In the genomic region with DNA sequence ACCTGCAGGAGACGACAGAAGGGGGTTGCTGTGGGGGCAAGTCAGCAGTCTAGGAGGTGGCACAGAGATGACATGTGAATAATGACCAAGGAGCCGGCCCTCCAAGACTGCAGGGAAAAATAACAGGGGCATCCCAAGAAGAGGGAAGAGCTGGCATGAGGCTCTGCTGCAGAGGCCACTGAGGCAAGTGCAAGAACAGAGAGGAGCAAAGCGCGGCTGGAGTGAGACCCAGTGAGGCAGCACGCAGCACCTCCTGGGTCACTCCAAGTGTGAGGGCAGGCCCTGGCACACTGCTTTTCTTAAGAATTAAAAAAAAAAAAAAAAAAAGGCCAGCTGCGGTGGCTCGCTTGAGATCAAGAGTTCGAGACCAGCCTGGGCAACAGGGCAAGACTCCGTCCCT, we compare ENCODE assay signal across 11 cellular contexts.
DNase-seq lines count a peak whose midpoint lies in the region; ATAC-seq lines count a peak whose summit lies in the region.
"Had no signal": no experiment of that assay in that cellular context is flagged by ENCODE, and none has a peak within 500 bp of the region (broad histone marks: within the 10 kb centered on the region; RNA-seq: fewer than 3 reads in every experiment).

No MANE protein-coding gene starts in this region.

- H3K4me1 ChIP-seq in thymus (ENCODE audit: control insufficient read depth, insufficient read depth, low read length): peaks cover 45% of the 10 kb centered on the region

- peaks cover 6% of the 10 kb centered on the region for H3K36me3 Mint-ChIP-seq in activated T-cell treated with anti-CD3 and anti-CD28 coated beads, Interleukin-2, amount 50 U/mL, for 4 hours (ENCODE audit: insufficient read depth)
- H3K36me3 Mint-ChIP-seq in activated T-helper 17 cell treated with anti-CD3 and anti-CD28 coated beads, Interleukin-2, amount 50 U/mL, for 72 hours (ENCODE audit: low read depth): peaks cover 17% of the 10 kb centered on the region
- no peaks in the 10 kb centered on the region for H3K36me3 Mint-ChIP-seq in memory B cell

- H3K4me1 Mint-ChIP-seq in activated T-cell treated with anti-CD3 and anti-CD28 coated beads, Interleukin-2, amount 50 U/mL, for 4 hours (ENCODE audit: low read depth): peaks cover 87% of the 10 kb centered on the region
- peaks cover 35% of the 10 kb centered on the region for H3K4me1 Mint-ChIP-seq in activated T-helper 17 cell treated with anti-CD3 and anti-CD28 coated beads, Interleukin-2, amount 50 U/mL, for 72 hours
- H3K4me1 Mint-ChIP-seq in memory B cell: peaks cover 58% of the 10 kb centered on the region

- peaks cover 12% of the 10 kb centered on the region for H3K36me3 ChIP-seq in thymus (ENCODE audit: control insufficient read depth, insufficient read depth)

- peak overlapping the region; percentile 9 for H3K27ac ChIP-seq in thymus (ENCODE audit: low read depth)

- H3K27me3 Mint-ChIP-seq in activated T-cell treated with anti-CD3 and anti-CD28 coated beads, Interleukin-2, amount 50 U/mL, for 4 hours (ENCODE audit: low read depth): no peaks in the 10 kb centered on the region
- no peaks in the 10 kb centered on the region for H3K27me3 Mint-ChIP-seq in activated T-helper 17 cell treated with anti-CD3 and anti-CD28 coated beads, Interleukin-2, amount 50 U/mL, for 72 hours
- no peaks in the 10 kb centered on the region for H3K27me3 Mint-ChIP-seq in memory B cell

- H3K9me3 Mint-ChIP-seq in activated T-cell treated with anti-CD3 and anti-CD28 coated beads, Interleukin-2, amount 50 U/mL, for 4 hours: no peaks in the 10 kb centered on the region
- H3K9me3 Mint-ChIP-seq in activated T-helper 17 cell treated with anti-CD3 and anti-CD28 coated beads, Interleukin-2, amount 50 U/mL, for 72 hours: no peaks in the 10 kb centered on the region
- no peaks in the 10 kb centered on the region for H3K9me3 Mint-ChIP-seq in memory B cell

- WGBS in thymus: 82% methylated on average over 9 of the region's 9 CpGs

- no peaks in the 10 kb centered on the region for H3K27me3 ChIP-seq in thymus (ENCODE audit: control insufficient read depth, insufficient read depth)

- H3K4me3 ChIP-seq in thymus (ENCODE audit: low read length): no peak overlapping the region

- H3K27ac Mint-ChIP-seq in activated T-helper 17 cell treated with anti-CD3 and anti-CD28 coated beads, Interleukin-2, amount 50 U/mL, for 72 hours: peak overlapping the region; percentile 97
- peak overlapping the region; percentile 92 for H3K27ac Mint-ChIP-seq in memory B cell

- H3K9me3 ChIP-seq in thymus (ENCODE audit: control insufficient read depth): no peaks in the 10 kb centered on the region

- peak overlapping the region; percentile 49 for H3K4me3 Mint-ChIP-seq in activated T-cell treated with anti-CD3 and anti-CD28 coated beads, Interleukin-2, amount 50 U/mL, for 4 hours
- peak overlapping the region; percentile 89 for H3K4me3 Mint-ChIP-seq in activated T-helper 17 cell treated with anti-CD3 and anti-CD28 coated beads, Interleukin-2, amount 50 U/mL, for 72 hours
- peak overlapping the region; percentile 81 for H3K4me3 Mint-ChIP-seq in memory B cell

- ATAC-seq in activated T-cell treated with anti-CD3 and anti-CD28 coated beads, Interleukin-2, amount 50 U/mL, for 4 hours: no peak
- no peak for ATAC-seq in activated T-helper 17 cell treated with anti-CD3 and anti-CD28 coated beads, Interleukin-2, amount 50 U/mL, for 72 hours (replicated peaks)
- ATAC-seq in memory B cell (ENCODE audit: low read depth): no peak
- no peak for ATAC-seq in GM18868 (IDR thresholded peaks at IDR 0.05; ENCODE audit: unreplicated experiment)

- no peak for DNase-seq in activated T-cell treated with anti-CD3 and anti-CD28 coated beads, Interleukin-2, amount 50 U/mL, for 4 hours
- DNase-seq in activated T-cell treated with anti-CD3 and anti-CD28 coated beads for 4 hours: no peak
- DNase-seq in memory B cell (ENCODE audit: low spot score in 2 of 2): no peak
- no peak for DNase-seq in NCI-H187 (lab: John Stamatoyannopoulos, UW)
- DNase-seq in ureter (ENCODE audit: low spot score): no peak
- DNase-seq: cortex of kidney, glutamatergic neuron, T1000 had no signal
